In the genomic region with DNA sequence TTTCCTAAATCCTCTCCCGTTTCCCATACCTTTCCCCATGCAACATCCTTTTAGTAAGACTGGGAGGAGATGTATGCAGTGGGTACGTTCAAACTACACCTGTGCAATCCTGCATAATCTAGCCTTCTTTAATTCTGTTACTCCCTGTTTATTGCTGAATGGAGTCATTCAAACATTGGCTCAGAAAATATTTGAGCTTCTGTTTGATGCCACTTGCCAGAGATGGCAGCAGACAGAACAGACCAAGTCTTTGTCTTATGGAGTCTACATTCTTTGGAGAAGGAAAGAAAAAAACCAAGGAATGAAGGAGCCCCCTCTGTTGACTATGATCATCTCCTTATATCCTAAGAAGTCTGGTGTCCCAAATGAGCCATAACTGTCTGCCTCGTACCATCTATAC, we compare ENCODE assay signal across 24 cellular contexts.
"Had no signal": no experiment of that assay in that cellular context is flagged by ENCODE, and none has a peak within 500 bp of the region (broad histone marks: within the 10 kb centered on the region; RNA-seq: fewer than 3 reads in every experiment).

No MANE protein-coding gene starts in this region.

- H3K9me3 Mint-ChIP-seq: mesothelial cell of epicardium; stimulated activated memory B cell treated with anti-CD40 and anti-IgM and Interleukin-4, amounts not matched to agents 10 μg/mL and 1 μg/mL and 100 μg/mL, for 72 hours had no signal

- H3K4me3 Mint-ChIP-seq: mesothelial cell of epicardium; naive B cell; natural killer cell; stimulated activated memory B cell treated with anti-CD40 and anti-IgM and Interleukin-4, amounts not matched to agents 10 μg/mL and 1 μg/mL and 100 μg/mL, for 72 hours; stimulated activated naive CD8-positive, alpha-beta T cell treated with anti-CD3 and anti-CD28 coated beads, Interleukin-15, amount 100 ng/mL, for 72 hours had no signal

- H3K36me3 Mint-ChIP-seq: mesothelial cell of epicardium; naive B cell; natural killer cell; stimulated activated memory B cell treated with anti-CD40 and anti-IgM and Interleukin-4, amounts not matched to agents 10 μg/mL and 1 μg/mL and 100 μg/mL, for 72 hours had no signal

- H3K27me3 Mint-ChIP-seq: stimulated activated memory B cell treated with anti-CD40 and anti-IgM and Interleukin-4, amounts not matched to agents 10 μg/mL and 1 μg/mL and 100 μg/mL, for 72 hours had no signal

- H3K27ac ChIP-seq: hepatocyte, left ventricle myocardium inferior, pancreas, right atrium auricular region, right lobe of liver, testis, thyroid gland, transverse colon, upper lobe of left lung, vagina had no signal

- H3K4me1 Mint-ChIP-seq: mesothelial cell of epicardium; naive B cell; natural killer cell; stimulated activated memory B cell treated with anti-CD40 and anti-IgM and Interleukin-4, amounts not matched to agents 10 μg/mL and 1 μg/mL and 100 μg/mL, for 72 hours; stimulated activated naive CD8-positive, alpha-beta T cell treated with anti-CD3 and anti-CD28 coated beads, Interleukin-15, amount 100 ng/mL, for 72 hours had no signal

- ATAC-seq: natural killer cell; pancreas; psoas muscle; right lobe of liver; stimulated activated memory B cell treated with anti-CD40 and anti-IgM and Interleukin-4, amounts not matched to agents 10 μg/mL and 1 μg/mL and 100 μg/mL, for 72 hours; stimulated activated naive CD8-positive, alpha-beta T cell treated with anti-CD3 and anti-CD28 coated beads, Interleukin-15, amount 100 ng/mL, for 72 hours had no signal

- H3K27ac Mint-ChIP-seq: mesothelial cell of epicardium; naive B cell; natural killer cell; stimulated activated memory B cell treated with anti-CD40 and anti-IgM and Interleukin-4, amounts not matched to agents 10 μg/mL and 1 μg/mL and 100 μg/mL, for 72 hours had no signal

- DNase-seq: islet precursor cell; left ventricle myocardium inferior; mesendoderm; naive B cell; natural killer cell; nucleus accumbens; pancreas; psoas muscle; right lobe of liver; stimulated activated CD4-positive, alpha-beta T cell treated with anti-CD3 and anti-CD28 coated beads, Interleukin-1b, Interleukin-23, amount 100 ng/mL, for 48 hours; stimulated activated CD4-positive, alpha-beta T cell treated with anti-CD3 and anti-CD28 coated beads, Interleukin-2, amount 100 ng/mL, for 48 hours; stimulated activated CD4-positive, alpha-beta T cell treated with anti-CD3 and anti-CD28 coated beads, Interleukin-4, amount 100 ng/mL, for 4 hours; stimulated activated CD8-positive, alpha-beta memory T cell treated with anti-CD3 and anti-CD28 coated beads, Interleukin-4, amount 100 ng/mL, for 48 hours; stimulated activated naive CD4-positive, alpha-beta T cell treated with Interleukin-2 at 50 U/mL for 16 hours; stimulated activated naive CD8-positive, alpha-beta T cell treated with anti-CD3 and anti-CD28 coated beads, Interleukin-15, amount 100 ng/mL, for 72 hours; testis; thyroid gland; transverse colon; upper lobe of left lung had no signal
